Comparison of ENCODE assay signal across 20 cellular contexts in the genomic region with DNA sequence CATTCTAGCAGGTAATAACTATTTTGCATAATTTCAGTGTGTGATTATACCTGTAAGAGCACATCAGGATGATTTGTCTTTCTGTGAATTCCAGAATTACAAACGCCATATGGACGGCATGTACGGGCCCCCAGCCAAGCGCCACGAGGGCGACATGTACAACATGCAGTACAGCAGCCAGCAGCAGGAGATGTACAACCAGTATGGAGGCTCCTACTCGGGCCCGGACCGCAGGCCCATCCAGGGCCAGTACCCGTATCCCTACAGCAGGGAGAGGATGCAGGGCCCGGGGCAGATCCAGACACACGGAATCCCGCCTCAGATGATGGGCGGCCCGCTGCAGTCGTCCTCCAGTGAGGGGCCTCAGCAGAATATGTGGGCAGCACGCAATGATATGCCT.
"Had no signal": no experiment of that assay in that cellular context is flagged by ENCODE, and none has a peak within 500 bp of the region (broad histone marks: within the 10 kb centered on the region; RNA-seq: fewer than 3 reads in every experiment).

No MANE protein-coding gene starts in this region.

- H3K9me3 ChIP-seq: neutrophil, right atrium auricular region, sigmoid colon, stomach, thoracic aorta, transverse colon had no signal

- H3K4me2 ChIP-seq: hepatocyte had no signal

- H3K27ac Mint-ChIP-seq: dendritic cell treated with granulocyte-macrophage colony-stimulating factor and Interleukin-4, amounts not matched to agents 40 ng/mL and 50 ng/mL, for 4 days; natural killer cell treated with Interleukin-12 subunit alpha and Interleukin-12 subunit beta and Interleukin-15 and Interleukin-18, amount 100 ng/mL, for 72 hours had no signal

- DNase-seq: erythroblast; foreskin keratinocyte; kidney; left colon; left ventricle myocardium superior; mesenchymal stem cell; midbrain; sigmoid colon; stimulated activated CD4-positive, alpha-beta T cell treated with anti-CD3 and anti-CD28 coated beads, Interleukin-12 subunit alpha, Interleukin-12 subunit beta, amount 100 ng/mL, for 4 hours; stimulated activated naive CD4-positive, alpha-beta T cell; stomach; transverse colon had no signal

- H3K79me2 ChIP-seq: hepatocyte had no signal

- H3K4me3 ChIP-seq: hepatocyte, lung, right atrium auricular region, sigmoid colon, skin epidermis, stomach, transverse colon had no signal

- ATAC-seq: foreskin keratinocyte; left colon; left ventricle myocardium superior; natural killer cell treated with Interleukin-12 subunit alpha and Interleukin-12 subunit beta and Interleukin-15 and Interleukin-18, amount 100 ng/mL, for 72 hours had no signal

- H3K27ac ChIP-seq: foreskin keratinocyte, hepatocyte, neutrophil, right atrium auricular region, sigmoid colon, skin epidermis, stomach, transverse colon had no signal

- H3K27me3 Mint-ChIP-seq: dendritic cell treated with granulocyte-macrophage colony-stimulating factor and Interleukin-4, amounts not matched to agents 40 ng/mL and 50 ng/mL, for 4 days; natural killer cell treated with Interleukin-12 subunit alpha and Interleukin-12 subunit beta and Interleukin-15 and Interleukin-18, amount 100 ng/mL, for 72 hours had no signal

- H3K27me3 ChIP-seq: foreskin keratinocyte, hepatocyte, neutrophil, right atrium auricular region, sigmoid colon, stomach, transverse colon had no signal

- H2AFZ ChIP-seq: hepatocyte had no signal

- H3K4me3 Mint-ChIP-seq: dendritic cell treated with granulocyte-macrophage colony-stimulating factor and Interleukin-4, amounts not matched to agents 40 ng/mL and 50 ng/mL, for 4 days; natural killer cell treated with Interleukin-12 subunit alpha and Interleukin-12 subunit beta and Interleukin-15 and Interleukin-18, amount 100 ng/mL, for 72 hours had no signal

- H3K9me3 Mint-ChIP-seq: dendritic cell treated with granulocyte-macrophage colony-stimulating factor and Interleukin-4, amounts not matched to agents 40 ng/mL and 50 ng/mL, for 4 days; natural killer cell treated with Interleukin-12 subunit alpha and Interleukin-12 subunit beta and Interleukin-15 and Interleukin-18, amount 100 ng/mL, for 72 hours had no signal
